15 cellular contexts compared by ENCODE assay signal in the genomic region with DNA sequence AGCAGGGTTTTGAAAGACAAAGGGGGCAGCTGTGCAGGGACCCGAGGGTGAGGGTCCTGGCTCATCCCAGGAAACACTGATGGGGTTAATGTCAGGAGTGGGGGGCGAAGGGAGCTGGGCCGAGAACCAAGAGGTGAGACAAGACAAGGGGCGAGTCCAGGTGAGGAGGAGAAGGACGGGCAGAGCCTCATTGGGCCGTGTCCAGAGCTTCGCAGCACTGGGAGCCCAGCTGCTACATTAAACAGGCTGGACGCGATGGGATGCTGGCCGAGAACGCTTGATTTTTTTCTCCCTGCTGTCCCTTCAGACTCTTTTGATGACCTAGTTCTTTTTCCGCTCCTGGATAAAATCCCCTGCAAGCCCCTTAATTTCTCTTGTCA.
DNase-seq lines count a peak whose midpoint lies in the region; ATAC-seq and TF ChIP-seq lines count a peak whose summit lies in the region.
"Had no signal": no experiment of that assay in that cellular context is flagged by ENCODE, and none has a peak within 500 bp of the region (broad histone marks: within the 10 kb centered on the region; RNA-seq: fewer than 3 reads in every experiment).

No MANE protein-coding gene starts in this region.

- H3K4me1 ChIP-seq in breast epithelium = no peaks in the 10 kb centered on the region
- peaks cover 14% of the 10 kb centered on the region for H3K4me1 ChIP-seq in mammary epithelial cell (ENCODE audit: insufficient read depth, low read length)
- H3K4me1 ChIP-seq in aorta (ENCODE audit: control insufficient read depth in 1 of 2, insufficient read depth in 2 of 2, low read length in 2 of 2) = no peaks in the 10 kb centered on the region
- H3K4me1 ChIP-seq in hepatocyte (ENCODE audit: insufficient read depth) = no peaks in the 10 kb centered on the region

- DNase-seq in breast epithelium (ENCODE audit: low spot score in 2 of 2) = peak in 1 of 2 donors; percentile 45
- no peak for DNase-seq in mammary epithelial cell
- no peak for DNase-seq in coronary artery (ENCODE audit: low spot score)
- peak; percentile 58 to 76 for DNase-seq in aorta
- no peak for DNase-seq in hepatocyte (ENCODE audit: low spot score)
- DNase-seq in HPDE6-E6E7 (ENCODE audit: extremely low spot score) = no peak
- DNase-seq: activated CD4-positive, CD25-positive, alpha-beta regulatory T cell; activated CD8-positive, alpha-beta memory T cell treated with anti-CD3 and anti-CD28 coated beads, Interleukin-2, amount 10 ng/mL, durations not matched to agents 7 days and 5 days; activated naive CD4-positive, alpha-beta T cell treated with anti-CD3 and anti-CD28 coated beads for 36 hours; naive thymus-derived CD8-positive, alpha-beta T cell; PC-9; stomach had no signal

- in situ Hi-C loops in mammary epithelial cell (cut with MboI; ENCODE audit: low sequenced_read_pairs in 2 of 2) = no loop called here

- WGBS in mammary epithelial cell (ENCODE audit: low coverage, missing lambda C conversion rate) = 50% methylated on average over 11 of the region's 12 CpGs
- 32 to 35% methylated on average over 12 of the region's 12 CpGs for WGBS in aorta, 2 donors
- WGBS in hepatocyte (ENCODE audit: low lambda C conversion rate, missing lambda C conversion rate) = 86% methylated on average over 12 of the region's 12 CpGs

- no peaks in the 10 kb centered on the region for H3K36me3 Mint-ChIP-seq in nephron (ENCODE audit: low read depth)
- H3K36me3 Mint-ChIP-seq: naive thymus-derived CD8-positive, alpha-beta T cell had no signal

- H3K4me3 ChIP-seq in breast epithelium (peak overlapping the region in 2 of 3 donors; percentile 25 to 51), mammary epithelial cell (replicated peaks in 1 of 3; ENCODE audit: insufficient read depth in 1 of 3, low read depth in 2 of 3, low read length in 3 of 3) (no peak overlapping the region), coronary artery (peak overlapping the region; percentile 52), aorta (ENCODE audit: low read length in 2 of 2) (no peak overlapping the region), hepatocyte (no peak overlapping the region)
- H3K4me3 ChIP-seq: PC-9, skin epidermis had no signal

- intact Hi-C loops in breast epithelium (cut with DNase I; ENCODE audit: low total_unique reads) = loop anchor here (10.0 kb wide), 1 partner anchor 965 kb away; no protein-coding TSS in a partner anchor
- intact Hi-C loops in mammary epithelial cell (cut with micrococcal nuclease) = no loop called here
- intact Hi-C loops in aorta (cut with DNase I) = no loop called here

- no peaks in the 10 kb centered on the region for H3K9me3 Mint-ChIP-seq in nephron
- H3K9me3 Mint-ChIP-seq: activated naive CD4-positive, alpha-beta T cell treated with anti-CD3 and anti-CD28 coated beads for 36 hours; naive thymus-derived CD8-positive, alpha-beta T cell had no signal

- H3K4me2 ChIP-seq in mammary epithelial cell (ENCODE audit: insufficient read depth, low read depth, low read length) (no peak overlapping the region), hepatocyte (no peak overlapping the region)
- H3K4me2 ChIP-seq: PC-9 had no signal

- H3K9ac ChIP-seq in mammary epithelial cell (ENCODE audit: insufficient read depth, low read length) = no peak overlapping the region

- no peak for TF ChIP-seq POLR2A in breast epithelium (IDR thresholded peaks at IDR 0.05)

- H3K4me3 Mint-ChIP-seq in nephron = peak overlapping the region in 2 of 3 experiments; percentile 28 to 55
- H3K4me3 Mint-ChIP-seq: activated CD8-positive, alpha-beta memory T cell treated with anti-CD3 and anti-CD28 coated beads, Interleukin-2, amount 10 ng/mL, durations not matched to agents 7 days and 5 days; activated naive CD4-positive, alpha-beta T cell treated with anti-CD3 and anti-CD28 coated beads for 36 hours; naive thymus-derived CD8-positive, alpha-beta T cell had no signal

- peaks cover 33% of the 10 kb centered on the region for H3K27me3 Mint-ChIP-seq in nephron (ENCODE audit: low read depth)
- H3K27me3 Mint-ChIP-seq: activated CD8-positive, alpha-beta memory T cell treated with anti-CD3 and anti-CD28 coated beads, Interleukin-2, amount 10 ng/mL, durations not matched to agents 7 days and 5 days had no signal

- H2AFZ ChIP-seq in mammary epithelial cell (ENCODE audit: low read depth, low read length) = no peak overlapping the region
- H2AFZ ChIP-seq in hepatocyte = no peak overlapping the region
- H2AFZ ChIP-seq: PC-9 had no signal

- H3K27me3 ChIP-seq in breast epithelium (no peaks in the 10 kb centered on the region), mammary epithelial cell (ENCODE audit: insufficient read depth, low read length) (no peaks in the 10 kb centered on the region), aorta (ENCODE audit: control insufficient read depth in 1 of 2, insufficient read depth in 2 of 2, low read length in 1 of 2) (no peaks in the 10 kb centered on the region), hepatocyte (no peaks in the 10 kb centered on the region)
- H3K27me3 ChIP-seq: stomach had no signal

- H3K9me2 ChIP-seq in hepatocyte (replicated peaks; ENCODE audit: insufficient read depth) = no peaks in the 10 kb centered on the region

- CTCF ChIA-PET in mammary epithelial cell (lab: Charles Lee; ENCODE audit: low non-redundant PET) = no interaction called here

- no peak for TF ChIP-seq CTCF in breast epithelium (IDR thresholded peaks at IDR 0.05)
- TF ChIP-seq CTCF in mammary epithelial cell (conservative IDR thresholded peaks at IDR 0.05 in 1 of 2, IDR thresholded peaks at IDR 0.05 in 1 of 2; ENCODE audit: extremely low read depth in 1 of 2, insufficient read depth in 1 of 2, low read depth in 1 of 2, low read length in 2 of 2) = no peak
- TF ChIP-seq CTCF in coronary artery (IDR thresholded peaks at IDR 0.05) = no peak
- no peak for TF ChIP-seq CTCF in nephron (IDR thresholded peaks at IDR 0.05; ENCODE audit: unreplicated experiment in 3 of 3)
- TF ChIP-seq CTCF in hepatocyte (IDR thresholded peaks at IDR 0.05; ENCODE audit: poor library complexity) = no peak

- H3K9me3 ChIP-seq in breast epithelium (no peaks in the 10 kb centered on the region), mammary epithelial cell (replicated peaks; ENCODE audit: insufficient read depth, low read length) (no peaks in the 10 kb centered on the region), aorta (ENCODE audit: control insufficient read depth, low read length) (no peaks in the 10 kb centered on the region), hepatocyte (ENCODE audit: low read depth) (no peaks in the 10 kb centered on the region)
- H3K9me3 ChIP-seq: stomach had no signal

- ATAC-seq in aorta (ENCODE audit: low FRiP score) (no peak), GM18519 (IDR thresholded peaks at IDR 0.05; ENCODE audit: low FRiP score, unreplicated experiment) (no peak)
- ATAC-seq: activated CD8-positive, alpha-beta memory T cell treated with anti-CD3 and anti-CD28 coated beads, Interleukin-2, amount 10 ng/mL, durations not matched to agents 7 days and 5 days; naive thymus-derived CD8-positive, alpha-beta T cell had no signal

- peak overlapping the region; percentile 16 to 90 (median 88) for H3K27ac Mint-ChIP-seq in nephron
- H3K27ac Mint-ChIP-seq: activated CD8-positive, alpha-beta memory T cell treated with anti-CD3 and anti-CD28 coated beads, Interleukin-2, amount 10 ng/mL, durations not matched to agents 7 days and 5 days; activated naive CD4-positive, alpha-beta T cell treated with anti-CD3 and anti-CD28 coated beads for 36 hours; naive thymus-derived CD8-positive, alpha-beta T cell had no signal

- H3K27ac ChIP-seq in breast epithelium = peak overlapping the region in 1 of 2 donors; percentile 20
- H3K27ac ChIP-seq in mammary epithelial cell (ENCODE audit: insufficient read depth, low read depth, low read length) = no peak overlapping the region
- H3K27ac ChIP-seq in coronary artery = no peak overlapping the region
- no peak overlapping the region for H3K27ac ChIP-seq in aorta (ENCODE audit: low read depth in 1 of 2, low read length in 2 of 2)
- no peak overlapping the region for H3K27ac ChIP-seq in hepatocyte
- H3K27ac ChIP-seq: PC-9, skin epidermis, stomach had no signal

- BruUV-seq in mammary epithelial cell (replicated peaks; lab: Mats Ljungman, UMichigan) = no TSS peak

- H3K36me3 ChIP-seq in breast epithelium (no peaks in the 10 kb centered on the region), mammary epithelial cell (ENCODE audit: insufficient read depth, low read length) (no peaks in the 10 kb centered on the region), aorta (ENCODE audit: control insufficient read depth in 1 of 2, insufficient read depth in 2 of 2, low read length in 1 of 2) (peaks cover 0 to 1% of the 10 kb centered on the region in 2 donors), hepatocyte (replicated peaks; ENCODE audit: insufficient read depth, low read depth) (no peaks in the 10 kb centered on the region)

- H3K4me1 Mint-ChIP-seq in nephron = peaks cover 35% of the 10 kb centered on the region

- H4K20me1 ChIP-seq in mammary epithelial cell (ENCODE audit: insufficient read depth, low read length) = no peaks in the 10 kb centered on the region
- no peaks in the 10 kb centered on the region for H4K20me1 ChIP-seq in hepatocyte (ENCODE audit: insufficient read depth, poor library complexity, severe bottlenecking)

- H3K79me2 ChIP-seq in mammary epithelial cell (ENCODE audit: insufficient read depth, low read length) = no peaks in the 10 kb centered on the region
- no peaks in the 10 kb centered on the region for H3K79me2 ChIP-seq in hepatocyte

- dilution Hi-C loops in mammary epithelial cell (cut with HindIII; ENCODE audit: low sequenced_read_pairs) = no loop called here

Comparison
In these comparisons a context has a peak if more than half of its experiments do, and no peak if none do; other contexts are left out.
1. H3K4me3 ChIP-seq: peak in breast epithelium (2 of 3) and coronary artery (single experiment); none in mammary epithelial cell (0 of 3), aorta (0 of 2) and hepatocyte (single experiment).
2. DNase-seq: peak in aorta (2 of 2); none in mammary epithelial cell (single experiment), coronary artery (single experiment), hepatocyte (single experiment) and HPDE6-E6E7 (single experiment).